In genomic region chr6:18469486-18469885, GRCh38 we compare ENCODE assay signal across 20 cellular contexts.
"Had no signal": no experiment of that assay in that cellular context is flagged by ENCODE, and none has a peak within 500 bp of the region (broad histone marks: within the 10 kb centered on the region; RNA-seq: fewer than 3 reads in every experiment).

No MANE protein-coding gene starts in this region.

- H3K9me3 ChIP-seq: heart left ventricle, left lung, pancreas, psoas muscle, right atrium auricular region, suprapubic skin, thoracic aorta, tibial artery, uterus had no signal

- H3K4me3 ChIP-seq: heart left ventricle, left lung, lung, pancreas, psoas muscle, right atrium auricular region, skin epidermis, suprapubic skin, thoracic aorta, tibial artery, uterus had no signal

- H3K4me1 ChIP-seq: suprapubic skin, uterus had no signal

- DNase-seq: heart left ventricle; islet precursor cell; kidney glomerular epithelial cell; left cardiac atrium; left lung; naive thymus-derived CD8-positive, alpha-beta T cell; nucleus accumbens; pancreas; psoas muscle; stimulated activated CD4-positive, alpha-beta T cell treated with anti-CD3 and anti-CD28 coated beads, Interleukin-12 subunit alpha, Interleukin-12 subunit beta, amount 100 ng/mL, for 4 hours; stimulated activated CD4-positive, alpha-beta T cell treated with anti-CD3 and anti-CD28 coated beads, Interleukin-15, amount 100 ng/mL, for 24 hours; stimulated activated CD4-positive, alpha-beta T cell treated with anti-CD3 and anti-CD28 coated beads, Interleukin-4, amount 100 ng/mL, for 24 hours; stimulated activated naive CD4-positive, alpha-beta T cell; tibial artery; uterus had no signal

- FAIRE-seq: pancreas had no signal

- H3K27ac ChIP-seq: heart left ventricle, left lung, pancreas, psoas muscle, right atrium auricular region, skin epidermis, suprapubic skin, thoracic aorta, tibial artery, uterus had no signal

- H3K36me3 ChIP-seq: pancreas, thoracic aorta, uterus had no signal
